In the genomic region with DNA sequence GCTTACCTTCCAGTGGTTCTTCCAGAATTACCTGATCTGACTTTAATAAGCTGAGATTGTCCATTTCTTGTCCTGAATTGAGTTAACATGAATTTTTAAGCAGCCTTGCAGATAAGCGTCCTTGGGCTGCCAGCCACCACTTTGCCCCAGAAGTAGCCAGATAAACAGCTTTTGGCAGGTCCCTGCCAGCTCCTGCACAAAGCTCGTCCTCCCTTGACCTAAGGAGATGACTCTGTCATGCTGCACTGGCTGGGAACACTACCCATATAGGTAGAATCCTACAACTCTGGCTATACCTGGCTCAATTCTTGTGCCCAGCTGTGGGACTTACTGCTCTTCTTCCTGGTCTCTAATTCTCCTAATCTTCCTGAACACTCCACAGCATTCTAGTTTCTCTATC, we compare ENCODE assay signal across 24 cellular contexts. TPM values are rescaled to one million over a fixed set of nuclear protein-coding genes. Genes with fewer than 3 reads are reported as not detected.
"Had no signal": no experiment of that assay in that cellular context is flagged by ENCODE, and none has a peak within 500 bp of the region (broad histone marks: within the 10 kb centered on the region; RNA-seq: fewer than 3 reads in every experiment).

No MANE protein-coding gene starts in this region.

- H3K9me3 ChIP-seq: lower lobe of right lung, psoas muscle, right lobe of liver, thyroid gland, transverse colon, upper lobe of left lung, vagina had no signal

- H3K36me3 ChIP-seq: right lobe of liver had no signal

- H3K4me1 Mint-ChIP-seq: immature natural killer cell; nephron; stimulated activated naive CD8-positive, alpha-beta T cell treated with anti-CD3 and anti-CD28 coated beads, Interleukin-15, amount 100 ng/mL, for 72 hours had no signal

- H3K9me3 Mint-ChIP-seq: immature natural killer cell; nephron; neural crest cell; stimulated activated memory B cell treated with anti-CD40 and anti-IgM and Interleukin-4, amounts not matched to agents 10 μg/mL and 1 μg/mL and 100 μg/mL, for 72 hours; stimulated activated naive CD8-positive, alpha-beta T cell treated with anti-CD3 and anti-CD28 coated beads, Interleukin-15, amount 100 ng/mL, for 72 hours had no signal

- H3K4me1 ChIP-seq: lower lobe of right lung, parathyroid adenoma, psoas muscle, right lobe of liver, thyroid gland, transverse colon, upper lobe of left lung, vagina had no signal

- H3K27me3 ChIP-seq: right lobe of liver, thyroid gland, transverse colon, upper lobe of left lung, vagina had no signal

- H2AFZ ChIP-seq: parathyroid adenoma had no signal

- H3K79me2 ChIP-seq: parathyroid adenoma had no signal

- DNase-seq: hippocampal formation; immature natural killer cell; lower lobe of right lung; mesenchymal stem cell; naive thymus-derived CD8-positive, alpha-beta T cell; nucleus accumbens; psoas muscle; right lobe of liver; stimulated activated CD4-positive, alpha-beta T cell treated with anti-CD3 and anti-CD28 coated beads, Interleukin-1b, Interleukin-23, amount 100 ng/mL, for 48 hours; stimulated activated CD4-positive, alpha-beta T cell treated with anti-CD3 and anti-CD28 coated beads, Interleukin-2, amount 100 ng/mL, for 48 hours; stimulated activated CD4-positive, alpha-beta T cell treated with anti-CD3 and anti-CD28 coated beads, Interleukin-4, amount 100 ng/mL, for 4 hours; stimulated activated CD8-positive, alpha-beta memory T cell treated with anti-CD3 and anti-CD28 coated beads, Interleukin-4, amount 100 ng/mL, for 48 hours; stimulated activated naive CD4-positive, alpha-beta T cell treated with Interleukin-2 at 50 U/mL for 16 hours; stimulated activated naive CD8-positive, alpha-beta T cell treated with anti-CD3 and anti-CD28 coated beads, Interleukin-15, amount 100 ng/mL, for 72 hours; substantia nigra; thyroid gland; transverse colon; upper lobe of left lung had no signal

- H3K4me2 ChIP-seq: smooth muscle cell had no signal

- ATAC-seq: lower lobe of right lung; naive thymus-derived CD8-positive, alpha-beta T cell; psoas muscle; stimulated activated memory B cell treated with anti-CD40 and anti-IgM and Interleukin-4, amounts not matched to agents 10 μg/mL and 1 μg/mL and 100 μg/mL, for 72 hours; stimulated activated naive CD8-positive, alpha-beta T cell treated with anti-CD3 and anti-CD28 coated beads, Interleukin-15, amount 100 ng/mL, for 72 hours had no signal

- H3K36me3 Mint-ChIP-seq: immature natural killer cell; naive thymus-derived CD8-positive, alpha-beta T cell; stimulated activated memory B cell treated with anti-CD40 and anti-IgM and Interleukin-4, amounts not matched to agents 10 μg/mL and 1 μg/mL and 100 μg/mL, for 72 hours had no signal

- H3K4me3 Mint-ChIP-seq: immature natural killer cell; naive thymus-derived CD8-positive, alpha-beta T cell; nephron; neural crest cell; stimulated activated memory B cell treated with anti-CD40 and anti-IgM and Interleukin-4, amounts not matched to agents 10 μg/mL and 1 μg/mL and 100 μg/mL, for 72 hours; stimulated activated naive CD8-positive, alpha-beta T cell treated with anti-CD3 and anti-CD28 coated beads, Interleukin-15, amount 100 ng/mL, for 72 hours had no signal

- H3K27ac ChIP-seq: lower lobe of right lung, parathyroid adenoma, psoas muscle, right lobe of liver, thyroid gland, transverse colon, upper lobe of left lung, vagina had no signal

- H3K27ac Mint-ChIP-seq: immature natural killer cell; naive thymus-derived CD8-positive, alpha-beta T cell; nephron; stimulated activated memory B cell treated with anti-CD40 and anti-IgM and Interleukin-4, amounts not matched to agents 10 μg/mL and 1 μg/mL and 100 μg/mL, for 72 hours had no signal

- H3K27me3 Mint-ChIP-seq: stimulated activated naive CD8-positive, alpha-beta T cell treated with anti-CD3 and anti-CD28 coated beads, Interleukin-15, amount 100 ng/mL, for 72 hours had no signal

- H3K4me3 ChIP-seq: lower lobe of right lung, psoas muscle, right lobe of liver, smooth muscle cell, thyroid gland, transverse colon, upper lobe of left lung, vagina had no signal

RNA-seq across cellular contexts. Expression of a gene that starts 42.1 kb away (rescaled TPM):
- polyA plus RNA-seq: immature natural killer cell had no signal
